In the genomic region with DNA sequence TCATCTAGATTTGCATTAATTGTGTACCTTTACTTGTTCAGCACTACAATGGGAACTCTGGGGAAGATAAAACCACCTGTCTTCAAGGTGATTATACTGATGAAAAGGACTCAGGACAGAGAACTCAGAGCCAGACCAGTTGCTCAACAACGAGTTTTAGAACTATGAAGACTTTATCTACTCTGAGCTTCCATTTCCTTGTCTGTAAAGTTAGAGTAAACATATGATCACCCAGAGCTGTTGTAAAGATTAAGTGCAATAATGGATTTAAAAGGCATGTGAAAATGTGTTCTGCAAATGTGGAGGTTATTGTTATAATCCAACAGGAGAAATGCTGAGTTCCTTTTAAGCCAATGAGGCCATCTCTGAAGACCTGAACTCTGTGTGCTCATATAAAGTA, we compare ENCODE assay signal across 23 cellular contexts.
A peak's percentile ranks its signal among the peaks of the same experiment; 100 is the strongest.
DNase-seq lines count a peak whose midpoint lies in the region; ATAC-seq, FAIRE-seq and TF ChIP-seq lines count a peak whose summit lies in the region.
"Had no signal": no experiment of that assay in that cellular context is flagged by ENCODE, and none has a peak within 500 bp of the region (broad histone marks: within the 10 kb centered on the region; RNA-seq: fewer than 3 reads in every experiment).

No MANE protein-coding gene starts in this region.

- H4K20me1 ChIP-seq in Loucy (ENCODE audit: insufficient read depth, low read length, poor library complexity, severe bottlenecking) (no peaks in the 10 kb centered on the region), hepatocyte (ENCODE audit: insufficient read depth, poor library complexity, severe bottlenecking) (no peaks in the 10 kb centered on the region)
- H4K20me1 ChIP-seq: BLaER1 treated with 17β-estradiol and CSF1 and Interleukin-3, amounts not matched to agents 10 nM and 100 nM had no signal

- no peak overlapping the region for H3K4me2 ChIP-seq in Loucy (ENCODE audit: low read depth, low read length, poor library complexity, severe bottlenecking)
- no peak overlapping the region for H3K4me2 ChIP-seq in hepatocyte
- H3K4me2 ChIP-seq: A549; BLaER1 treated with 17β-estradiol and CSF1 and Interleukin-3, amounts not matched to agents 10 nM and 100 nM had no signal

- intact Hi-C loops in mucosa of descending colon (cut with DNase I, micrococcal nuclease), result no loop called here

- H3K9ac ChIP-seq in Loucy (ENCODE audit: low read depth, low read length, poor library complexity, severe bottlenecking), result no peak overlapping the region
- H3K9ac ChIP-seq: BLaER1 treated with 17β-estradiol and CSF1 and Interleukin-3, amounts not matched to agents 10 nM and 100 nM had no signal

- H3K4me1 ChIP-seq in Loucy (ENCODE audit: insufficient read depth, low read length, poor library complexity, severe bottlenecking) (peaks cover 8% of the 10 kb centered on the region), hepatocyte (ENCODE audit: insufficient read depth) (no peaks in the 10 kb centered on the region), mucosa of descending colon (ENCODE audit: low read depth) (no peaks in the 10 kb centered on the region), small intestine (ENCODE audit: control insufficient read depth in 2 of 2, insufficient read depth in 1 of 2, low read depth in 1 of 2, low read length in 1 of 2) (no peaks in the 10 kb centered on the region)
- H3K4me1 ChIP-seq: A549; BLaER1 treated with 17β-estradiol and CSF1 and Interleukin-3, amounts not matched to agents 10 nM and 100 nM; Caco-2 had no signal

- H3K9me3 ChIP-seq in Loucy (ENCODE audit: insufficient read depth, low read depth, low read length) (peaks cover 17% of the 10 kb centered on the region), hepatocyte (ENCODE audit: low read depth) (peaks cover 14% of the 10 kb centered on the region), mucosa of descending colon (peaks cover 21% of the 10 kb centered on the region), small intestine (ENCODE audit: control insufficient read depth, low read depth) (no peaks in the 10 kb centered on the region)

- H3K9me2 ChIP-seq in Loucy (replicated peaks; ENCODE audit: low read depth, low read length) (no peaks in the 10 kb centered on the region), hepatocyte (replicated peaks; ENCODE audit: insufficient read depth) (no peaks in the 10 kb centered on the region)

- H3K36me3 ChIP-seq in Loucy (ENCODE audit: insufficient read depth, low read length), result no peaks in the 10 kb centered on the region
- H3K36me3 ChIP-seq in hepatocyte (replicated peaks; ENCODE audit: insufficient read depth, low read depth), result no peaks in the 10 kb centered on the region
- H3K36me3 ChIP-seq in mucosa of descending colon (ENCODE audit: low read depth), result no peaks in the 10 kb centered on the region
- no peaks in the 10 kb centered on the region for H3K36me3 ChIP-seq in small intestine (ENCODE audit: control insufficient read depth in 2 of 2, insufficient read depth in 2 of 2, low read length in 2 of 2)
- H3K36me3 ChIP-seq: BLaER1 treated with 17β-estradiol and CSF1 and Interleukin-3, amounts not matched to agents 10 nM and 100 nM had no signal

- WGBS in hepatocyte (ENCODE audit: low lambda C conversion rate, missing lambda C conversion rate), result 30% methylated on average over 1 of the region's 1 CpG
- WGBS in small intestine, 3 donors, result 6 to 33% (median 9%) methylated on average over 1 of the region's 1 CpG

- ATAC-seq in mucosa of descending colon (peak; percentile 95), HG03432 (IDR thresholded peaks at IDR 0.05; ENCODE audit: unreplicated experiment) (no peak), HG02938 (IDR thresholded peaks at IDR 0.05; ENCODE audit: unreplicated experiment) (no peak)
- ATAC-seq: A549; CD8-positive, alpha-beta T cell had no signal

- H3K27ac ChIP-seq in hepatocyte, result no peak overlapping the region
- H3K27ac ChIP-seq in small intestine (ENCODE audit: low read depth in 1 of 2, low read length in 1 of 2), result no peak overlapping the region
- H3K27ac ChIP-seq: 22Rv1; A549; BLaER1 treated with 17β-estradiol and CSF1 and Interleukin-3, amounts not matched to agents 10 nM and 100 nM; C4-2B had no signal

- H3K4me3 ChIP-seq in Loucy (ENCODE audit: low read length, poor library complexity, severe bottlenecking) (no peak overlapping the region), hepatocyte (no peak overlapping the region), mucosa of descending colon (no peak overlapping the region), small intestine (ENCODE audit: low read depth in 1 of 2, low read length in 2 of 2) (no peak overlapping the region)
- H3K4me3 ChIP-seq: A549; BLaER1 treated with 17β-estradiol and CSF1 and Interleukin-3, amounts not matched to agents 10 nM and 100 nM had no signal

- no peaks in the 10 kb centered on the region for H3F3A ChIP-seq in Loucy (ENCODE audit: low read depth)

- H2AFZ ChIP-seq in Loucy (ENCODE audit: low read length), result 0 out of 2 replicates have a peak overlapping the region, but pooled peaks have one; percentile 3
- H2AFZ ChIP-seq in hepatocyte, result no peak overlapping the region

- DNase-seq in hepatocyte (ENCODE audit: low spot score), result peak; percentile 16
- peak in 1 of 3 donors; percentile 6 for DNase-seq in mucosa of descending colon
- DNase-seq in small intestine, result peak; percentile 21
- no peak for DNase-seq in NCI-H524 (lab: John Stamatoyannopoulos, UW)
- no peak for DNase-seq in activated T-cell treated with anti-CD3 and anti-CD28 coated beads for 4 hours
- DNase-seq: AML-193; Caco-2; Calu3; CD4-positive, alpha-beta T cell; CD8-positive, alpha-beta T cell; DMS79 treated with DMSO at 0.1 percent for 48 hours; GF-D8 had no signal

- H3K79me2 ChIP-seq in Loucy (ENCODE audit: insufficient read depth, low read length) (no peaks in the 10 kb centered on the region), hepatocyte (no peaks in the 10 kb centered on the region)

- TF ChIP-seq CTCF in Loucy (conservative IDR thresholded peaks at IDR 0.05; ENCODE audit: low read length) (no peak), hepatocyte (IDR thresholded peaks at IDR 0.05; ENCODE audit: poor library complexity) (no peak), mucosa of descending colon (IDR thresholded peaks at IDR 0.05) (no peak)

- no peak for FAIRE-seq in small intestine (lab: Jason Lieb, UNC)
- FAIRE-seq: A549, D721Med, G401.6, GM12891, GM19239 had no signal

- H3K27me3 ChIP-seq in Loucy (ENCODE audit: insufficient read depth, low read length, poor library complexity, severe bottlenecking) (no peaks in the 10 kb centered on the region), hepatocyte (no peaks in the 10 kb centered on the region), small intestine (ENCODE audit: control insufficient read depth in 2 of 2, insufficient read depth in 2 of 2, low read length in 2 of 2) (peaks cover 0 to 3% of the 10 kb centered on the region in 2 donors)
- H3K27me3 ChIP-seq: BLaER1 treated with 17β-estradiol and CSF1 and Interleukin-3, amounts not matched to agents 10 nM and 100 nM had no signal

Comparison
In these comparisons a context has a peak if more than half of its experiments do, and no peak if none do; other contexts are left out.
1. DNase-seq: peak in hepatocyte (single experiment) and small intestine (single experiment); none in NCI-H524 (0 of 2) and activated T-cell treated with anti-CD3 and anti-CD28 coated beads for 4 hours (single experiment).